In the genomic region with DNA sequence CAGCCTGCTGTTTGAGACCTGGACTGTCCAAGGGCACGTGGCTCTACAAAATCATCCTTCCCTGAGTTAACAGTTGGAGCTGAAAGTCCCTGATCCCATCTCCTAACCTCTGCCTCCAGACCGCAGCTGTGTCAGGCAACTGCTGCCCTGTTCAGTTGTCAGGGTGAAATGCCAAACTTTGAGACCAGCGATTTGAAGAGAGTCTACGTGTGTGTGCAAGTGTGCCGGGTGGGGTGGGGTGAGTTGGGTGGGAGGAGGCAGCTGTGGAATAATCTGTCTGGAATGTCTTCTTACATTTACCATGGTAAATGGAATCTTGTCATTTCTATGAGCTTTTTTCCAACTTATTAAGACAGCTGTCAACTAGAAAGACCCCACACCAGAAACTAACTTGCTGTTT, we compare ENCODE assay signal across 23 cellular contexts.
A peak's percentile ranks its signal among the peaks of the same experiment; 100 is the strongest.
DNase-seq lines count a peak whose midpoint lies in the region; ATAC-seq and TF ChIP-seq lines count a peak whose summit lies in the region.
"Had no signal": no experiment of that assay in that cellular context is flagged by ENCODE, and none has a peak within 500 bp of the region (broad histone marks: within the 10 kb centered on the region; RNA-seq: fewer than 3 reads in every experiment).

No MANE protein-coding gene starts in this region.

- H3K36me3 Mint-ChIP-seq in CD8-positive, alpha-beta memory T cell = no peaks in the 10 kb centered on the region
- no peaks in the 10 kb centered on the region for H3K36me3 Mint-ChIP-seq in activated CD4-positive, alpha-beta T cell treated with anti-CD3 and anti-CD28 coated beads for 36 hours (ENCODE audit: low read depth)
- H3K36me3 Mint-ChIP-seq: activated naive CD4-positive, alpha-beta T cell treated with anti-CD3 and anti-CD28 coated beads, Interleukin-2, amount 50 U/mL, for 24 hours had no signal

- peak; percentile 28 for DNase-seq in GM23248
- DNase-seq in adipocyte (ENCODE audit: low read depth) = peak; percentile 22
- DNase-seq in fibroblast of lung (ENCODE audit: low read depth in 2 of 2) = peak; percentile 19 to 43
- no peak for DNase-seq in gastrocnemius medialis
- DNase-seq in CD8-positive, alpha-beta memory T cell = no peak
- DNase-seq in cerebellar cortex (ENCODE audit: low spot score) = no peak
- no peak for DNase-seq in activated CD4-positive, alpha-beta T cell treated with anti-CD3 and anti-CD28 coated beads for 36 hours
- DNase-seq: activated B cell treated with CpG ODN at 0.5 μM for 24 hours; activated CD4-positive, alpha-beta T cell treated with anti-CD3 and anti-CD28 coated beads, Interleukin-2, amount 50 U/mL, for 4 hours; effector CD8-positive, alpha-beta T cell; HFFc6; lower lobe of right lung; NCI-H1105 treated with DMSO at 0.1 percent for 48 hours; NCI-H2029 treated with DMSO at 0.1 percent for 48 hours; NCI-H345; NCI-H774; stimulated activated CD4-positive, alpha-beta T cell treated with anti-CD3 and anti-CD28 coated beads, Interleukin-1b, Interleukin-23, amount 100 ng/mL, for 48 hours had no signal

- H3K36me3 ChIP-seq in GM23248 (ENCODE audit: low read depth) (no peaks in the 10 kb centered on the region), adipocyte (ENCODE audit: control insufficient read depth, insufficient read depth, low read length, severe bottlenecking) (no peaks in the 10 kb centered on the region), fibroblast of lung (ENCODE audit: control insufficient read depth, insufficient read depth, low read length) (peaks cover 2% of the 10 kb centered on the region), gastrocnemius medialis (peaks cover 0 to 54% of the 10 kb centered on the region in 2 donors)
- H3K36me3 ChIP-seq in CD8-positive, alpha-beta memory T cell (ENCODE audit: insufficient read depth, low read length) = no peaks in the 10 kb centered on the region
- H3K36me3 ChIP-seq: lower lobe of right lung, prostate gland had no signal

- H3K4me3 ChIP-seq in GM23248 (no peak overlapping the region), adipocyte (ENCODE audit: low read length) (no peak overlapping the region), fibroblast of lung (replicated peaks in 1 of 4; ENCODE audit: control extremely low read depth in 1 of 4, insufficient read depth in 1 of 4, low read depth in 3 of 4, low read length in 4 of 4) (no peak overlapping the region), gastrocnemius medialis (no peak overlapping the region)
- no peak overlapping the region for H3K4me3 ChIP-seq in CD8-positive, alpha-beta memory T cell (ENCODE audit: low read length)
- H3K4me3 ChIP-seq: lower lobe of right lung, prostate gland, skin epidermis had no signal

- H3K27ac ChIP-seq in GM23248 (no peak overlapping the region), fibroblast of lung (ENCODE audit: insufficient read depth, low read length) (no peak overlapping the region), gastrocnemius medialis (peak overlapping the region; percentile 3 to 55 (median 33))
- no peak overlapping the region for H3K27ac ChIP-seq in CD8-positive, alpha-beta memory T cell (ENCODE audit: low read depth, low read length)
- H3K27ac ChIP-seq: HL-60, lower lobe of right lung, prostate gland, skin epidermis had no signal

- H3K4me2 ChIP-seq in GM23248 (ENCODE audit: unreplicated experiment) (no peak overlapping the region), fibroblast of lung (ENCODE audit: extremely low read depth, insufficient read depth, low read length) (no peak overlapping the region)

- H3K27me3 Mint-ChIP-seq in CD8-positive, alpha-beta memory T cell = peaks cover 12 to 26% of the 10 kb centered on the region in 2 donors
- H3K27me3 Mint-ChIP-seq in activated CD4-positive, alpha-beta T cell treated with anti-CD3 and anti-CD28 coated beads for 36 hours = peaks cover 11% of the 10 kb centered on the region

- no peaks in the 10 kb centered on the region for H3K9me3 ChIP-seq in GM23248 (ENCODE audit: low read depth)
- no peaks in the 10 kb centered on the region for H3K9me3 ChIP-seq in adipocyte (ENCODE audit: control insufficient read depth, low read length)
- H3K9me3 ChIP-seq in fibroblast of lung (ENCODE audit: control insufficient read depth, insufficient read depth, low read depth, low read length) = no peaks in the 10 kb centered on the region
- H3K9me3 ChIP-seq in gastrocnemius medialis = no peaks in the 10 kb centered on the region
- no peaks in the 10 kb centered on the region for H3K9me3 ChIP-seq in CD8-positive, alpha-beta memory T cell (ENCODE audit: low read length)
- H3K9me3 ChIP-seq: lower lobe of right lung, prostate gland had no signal

- H3K4me1 Mint-ChIP-seq in CD8-positive, alpha-beta memory T cell = no peaks in the 10 kb centered on the region
- H3K4me1 Mint-ChIP-seq in activated CD4-positive, alpha-beta T cell treated with anti-CD3 and anti-CD28 coated beads for 36 hours = no peaks in the 10 kb centered on the region
- H3K4me1 Mint-ChIP-seq: activated B cell treated with CpG ODN at 0.5 μM for 24 hours; activated naive CD4-positive, alpha-beta T cell treated with anti-CD3 and anti-CD28 coated beads, Interleukin-2, amount 50 U/mL, for 24 hours; activated T-helper 17 cell treated with anti-CD3 and anti-CD28 coated beads, Interleukin-2, amount 50 U/mL, for 72 hours had no signal

- H3K4me1 ChIP-seq in GM23248 (ENCODE audit: insufficient read depth) (peaks cover 4% of the 10 kb centered on the region; the same call in 1 of the 2 replicates), adipocyte (ENCODE audit: control insufficient read depth, insufficient read depth, low read length) (no peaks in the 10 kb centered on the region), fibroblast of lung (ENCODE audit: control insufficient read depth, extremely low read depth, insufficient read depth, low read length) (no peaks in the 10 kb centered on the region), gastrocnemius medialis (no peaks in the 10 kb centered on the region)
- H3K4me1 ChIP-seq in CD8-positive, alpha-beta memory T cell (ENCODE audit: insufficient read depth, low read length) = no peaks in the 10 kb centered on the region
- H3K4me1 ChIP-seq: lower lobe of right lung, prostate gland had no signal

- TF ChIP-seq POLR2A in gastrocnemius medialis (IDR thresholded peaks at IDR 0.05) = no peak

- H3K9ac ChIP-seq in GM23248 = no peak overlapping the region
- no peak overlapping the region for H3K9ac ChIP-seq in adipocyte (ENCODE audit: low read length)
- H3K9ac ChIP-seq in fibroblast of lung (ENCODE audit: insufficient read depth, low read length) = no peak overlapping the region

- no peak overlapping the region for H3K27ac Mint-ChIP-seq in CD8-positive, alpha-beta memory T cell
- H3K27ac Mint-ChIP-seq in activated CD4-positive, alpha-beta T cell treated with anti-CD3 and anti-CD28 coated beads for 36 hours = no peak overlapping the region
- H3K27ac Mint-ChIP-seq: activated B cell treated with CpG ODN at 0.5 μM for 24 hours; activated naive CD4-positive, alpha-beta T cell treated with anti-CD3 and anti-CD28 coated beads, Interleukin-2, amount 50 U/mL, for 24 hours; activated T-helper 17 cell treated with anti-CD3 and anti-CD28 coated beads, Interleukin-2, amount 50 U/mL, for 72 hours; HFFc6 had no signal

- H3K4me3 Mint-ChIP-seq in CD8-positive, alpha-beta memory T cell = no peak overlapping the region
- H3K4me3 Mint-ChIP-seq in activated CD4-positive, alpha-beta T cell treated with anti-CD3 and anti-CD28 coated beads for 36 hours = no peak overlapping the region
- H3K4me3 Mint-ChIP-seq: activated B cell treated with CpG ODN at 0.5 μM for 24 hours; activated naive CD4-positive, alpha-beta T cell treated with anti-CD3 and anti-CD28 coated beads, Interleukin-2, amount 50 U/mL, for 24 hours; activated T-helper 17 cell treated with anti-CD3 and anti-CD28 coated beads, Interleukin-2, amount 50 U/mL, for 72 hours; HFFc6 had no signal

- H3F3A ChIP-seq in GM23248 (ENCODE audit: insufficient read depth) = no peaks in the 10 kb centered on the region

- no peak for TF ChIP-seq CTCF in fibroblast of lung (conservative IDR thresholded peaks at IDR 0.05 in 1 of 2, IDR thresholded peaks at IDR 0.05 in 1 of 2; ENCODE audit: low read depth in 1 of 2, low read length in 2 of 2)
- no peak for TF ChIP-seq CTCF in gastrocnemius medialis (IDR thresholded peaks at IDR 0.05 in 4 of 5, conservative IDR thresholded peaks at IDR 0.05 in 1 of 5)

- no peaks in the 10 kb centered on the region for H4K20me1 ChIP-seq in GM23248 (ENCODE audit: insufficient read depth)
- no peaks in the 10 kb centered on the region for H4K20me1 ChIP-seq in fibroblast of lung (ENCODE audit: control insufficient read depth, extremely low read depth, insufficient read depth, low read length)

- H3K9me2 ChIP-seq in GM23248 (ENCODE audit: insufficient read depth) = no peaks in the 10 kb centered on the region

- H3K27me3 ChIP-seq in GM23248 (replicated peaks; ENCODE audit: insufficient read depth) (no peaks in the 10 kb centered on the region), adipocyte (replicated peaks; ENCODE audit: control insufficient read depth, insufficient read depth, low read length) (no peaks in the 10 kb centered on the region), fibroblast of lung (ENCODE audit: control insufficient read depth, insufficient read depth, low read length) (no peaks in the 10 kb centered on the region), gastrocnemius medialis (no peaks in the 10 kb centered on the region)
- H3K27me3 ChIP-seq in CD8-positive, alpha-beta memory T cell (ENCODE audit: insufficient read depth, low read length, poor library complexity, severe bottlenecking) = no peaks in the 10 kb centered on the region

- H2AFZ ChIP-seq in GM23248 (no peak overlapping the region), fibroblast of lung (ENCODE audit: low read length) (no peak overlapping the region)

- WGBS in GM23248 (ENCODE audit: low coverage in 1 of 2, low lambda C conversion rate in 2 of 2, missing lambda C conversion rate in 2 of 2), 2 experiments = 74 to 76% methylated on average over 5 of the region's 5 CpGs

- no peaks in the 10 kb centered on the region for H3K79me2 ChIP-seq in GM23248 (ENCODE audit: insufficient read depth)
- H3K79me2 ChIP-seq in fibroblast of lung (ENCODE audit: control insufficient read depth, insufficient read depth, low read length) = no peaks in the 10 kb centered on the region

- POLR2A ChIA-PET in CD8-positive, alpha-beta memory T cell (lab: Charles Lee) = no interaction called here
- POLR2A ChIA-PET in activated CD4-positive, alpha-beta T cell treated with anti-CD3 and anti-CD28 coated beads for 36 hours (lab: Charles Lee) = interaction anchor here (0.6 kb wide), 1 partner anchor 33 kb away, joined by 3 read pairs; no protein-coding TSS in a partner anchor

- in situ Hi-C loops in GM23248 (cut with MboI) = no loop called here
- in situ Hi-C loops in gastrocnemius medialis (cut with MboI; ENCODE audit: low sequenced_read_pairs in 4 of 4) = no loop called here

- peaks cover 0 to 3% (median 0%) of the 10 kb centered on the region in 5 donors for H3K9me3 Mint-ChIP-seq in CD8-positive, alpha-beta memory T cell
- no peaks in the 10 kb centered on the region for H3K9me3 Mint-ChIP-seq in activated CD4-positive, alpha-beta T cell treated with anti-CD3 and anti-CD28 coated beads for 36 hours (ENCODE audit: low read depth)
- H3K9me3 Mint-ChIP-seq: activated B cell treated with CpG ODN at 0.5 μM for 24 hours; activated naive CD4-positive, alpha-beta T cell treated with anti-CD3 and anti-CD28 coated beads, Interleukin-2, amount 50 U/mL, for 24 hours; activated T-helper 17 cell treated with anti-CD3 and anti-CD28 coated beads, Interleukin-2, amount 50 U/mL, for 72 hours; HFFc6 had no signal

- intact Hi-C loops in gastrocnemius medialis (cut with DNase I; ENCODE audit: low total_unique reads) = no loop called here
- intact Hi-C loops in activated CD4-positive, alpha-beta T cell treated with anti-CD3 and anti-CD28 coated beads for 36 hours (cut with DNase I, micrococcal nuclease) = no loop called here

- ATAC-seq in gastrocnemius medialis = no peak
- ATAC-seq in activated CD4-positive, alpha-beta T cell treated with anti-CD3 and anti-CD28 coated beads for 36 hours = no peak
- ATAC-seq in GM21723 (IDR thresholded peaks at IDR 0.05; ENCODE audit: unreplicated experiment) = no peak
- ATAC-seq: activated T-helper 17 cell treated with anti-CD3 and anti-CD28 coated beads, Interleukin-2, amount 50 U/mL, for 72 hours; lower lobe of right lung had no signal

- CTCF ChIA-PET in CD8-positive, alpha-beta memory T cell (lab: Charles Lee) = interaction anchor here (0.5 kb wide), 1 partner anchor 45 kb away, joined by 3 read pairs; no protein-coding TSS in a partner anchor
- CTCF ChIA-PET in activated CD4-positive, alpha-beta T cell treated with anti-CD3 and anti-CD28 coated beads for 36 hours (lab: Charles Lee) = no interaction called here

Comparison
In these comparisons a context has a peak if more than half of its experiments do, and no peak if none do; other contexts are left out.
1. DNase-seq: peak in GM23248 (single experiment), adipocyte (single experiment) and fibroblast of lung (2 of 2); none in gastrocnemius medialis (0 of 2), CD8-positive, alpha-beta memory T cell (0 of 5), cerebellar cortex (single experiment) and activated CD4-positive, alpha-beta T cell treated with anti-CD3 and anti-CD28 coated beads for 36 hours (single experiment).
2. H3K27ac ChIP-seq: peak in gastrocnemius medialis (4 of 4); none in GM23248 (single experiment), fibroblast of lung (single experiment) and CD8-positive, alpha-beta memory T cell (single experiment).